In the genomic region with DNA sequence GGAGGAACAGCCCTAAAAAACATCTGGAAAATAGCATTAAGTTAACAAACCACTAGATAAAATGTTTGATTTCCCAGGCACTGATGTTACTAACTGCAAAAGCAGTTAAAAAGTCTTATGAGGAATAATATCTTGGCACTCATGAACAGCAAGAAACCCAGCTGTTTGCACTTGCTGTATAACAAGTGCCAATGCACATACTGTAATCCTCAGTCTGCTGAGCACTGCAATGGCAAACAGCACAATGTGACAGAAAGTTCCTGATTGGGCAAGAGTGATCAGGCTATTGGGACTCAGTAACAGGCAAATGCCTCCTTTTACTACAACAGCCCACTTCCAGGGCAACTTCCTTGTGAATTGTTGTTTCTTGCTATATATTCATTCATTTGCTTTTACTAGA, we compare ENCODE assay signal across 24 cellular contexts.
"Had no signal": no experiment of that assay in that cellular context is flagged by ENCODE, and none has a peak within 500 bp of the region (broad histone marks: within the 10 kb centered on the region; RNA-seq: fewer than 3 reads in every experiment).

No MANE protein-coding gene starts in this region.

- H3K9me3 ChIP-seq: breast epithelium, esophagus muscularis mucosa, mucosa of descending colon, stomach, thyroid gland, upper lobe of left lung had no signal

- H3K27ac ChIP-seq: breast epithelium, esophagus muscularis mucosa, stomach, thyroid gland, upper lobe of left lung had no signal

- H3K27ac Mint-ChIP-seq: activated B cell treated with CpG ODN at 0.5 μM for 24 hours; activated CD4-positive, alpha-beta T cell treated with anti-CD3 and anti-CD28 coated beads for 36 hours; activated CD8-positive, alpha-beta memory T cell treated with anti-CD3 and anti-CD28 coated beads, Interleukin-2, amount 10 ng/mL, durations not matched to agents 7 days and 5 days; activated CD8-positive, alpha-beta T cell treated with anti-CD3 and anti-CD28 coated beads, Interleukin-2, amount 10 ng/mL, durations not matched to agents 7 days and 5 days; activated naive CD4-positive, alpha-beta T cell treated with anti-CD3 and anti-CD28 coated beads, Interleukin-2, amount 50 U/mL, for 24 hours; activated T-helper 2 cell treated with anti-CD3 and anti-CD28 coated beads, Interferon-gamma antibody, Interleukin-2, Interleukin-4, amounts not matched to agents 10 μg/mL and 5 μg/mL and 100 μg/mL, durations not matched to agents 14 hours and 24 hours and 36 hours; stimulated activated naive B cell treated with anti-CD40 and anti-IgM and Interleukin-4, amounts not matched to agents 10 μg/mL and 1 μg/mL and 100 μg/mL, for 72 hours had no signal

- H3K4me1 Mint-ChIP-seq: activated B cell treated with CpG ODN at 0.5 μM for 24 hours; activated CD8-positive, alpha-beta memory T cell treated with anti-CD3 and anti-CD28 coated beads, Interleukin-2, amount 10 ng/mL, durations not matched to agents 7 days and 5 days; activated naive CD4-positive, alpha-beta T cell treated with anti-CD3 and anti-CD28 coated beads, Interleukin-2, amount 50 U/mL, for 24 hours; central memory CD8-positive, alpha-beta T cell; stimulated activated naive B cell treated with anti-CD40 and anti-IgM and Interleukin-4, amounts not matched to agents 10 μg/mL and 1 μg/mL and 100 μg/mL, for 72 hours had no signal

- H3K27me3 Mint-ChIP-seq: activated B cell treated with CpG ODN at 0.5 μM for 24 hours; activated CD4-positive, alpha-beta T cell treated with anti-CD3 and anti-CD28 coated beads for 36 hours; activated CD8-positive, alpha-beta memory T cell treated with anti-CD3 and anti-CD28 coated beads, Interleukin-2, amount 10 ng/mL, durations not matched to agents 7 days and 5 days; activated naive CD4-positive, alpha-beta T cell treated with anti-CD3 and anti-CD28 coated beads, Interleukin-2, amount 50 U/mL, for 24 hours; central memory CD8-positive, alpha-beta T cell; stimulated activated naive B cell treated with anti-CD40 and anti-IgM and Interleukin-4, amounts not matched to agents 10 μg/mL and 1 μg/mL and 100 μg/mL, for 72 hours had no signal

- H3K9me3 Mint-ChIP-seq: activated B cell treated with CpG ODN at 0.5 μM for 24 hours; activated naive CD4-positive, alpha-beta T cell treated with anti-CD3 and anti-CD28 coated beads, Interleukin-2, amount 50 U/mL, for 24 hours; activated T-helper 2 cell treated with anti-CD3 and anti-CD28 coated beads, Interferon-gamma antibody, Interleukin-2, Interleukin-4, amounts not matched to agents 10 μg/mL and 5 μg/mL and 100 μg/mL, durations not matched to agents 14 hours and 24 hours and 36 hours; central memory CD8-positive, alpha-beta T cell; nephron; stimulated activated naive B cell treated with anti-CD40 and anti-IgM and Interleukin-4, amounts not matched to agents 10 μg/mL and 1 μg/mL and 100 μg/mL, for 72 hours had no signal

- DNase-seq: activated B cell treated with CpG ODN at 0.5 μM for 24 hours; activated CD4-positive, alpha-beta T cell treated with anti-CD3 and anti-CD28 coated beads for 36 hours; activated CD8-positive, alpha-beta memory T cell treated with anti-CD3 and anti-CD28 coated beads, Interleukin-2, amount 10 ng/mL, durations not matched to agents 7 days and 5 days; activated CD8-positive, alpha-beta T cell treated with anti-CD3 and anti-CD28 coated beads, Interleukin-2, amount 10 ng/mL, durations not matched to agents 7 days and 5 days; activated T-cell treated with anti-CD3 and anti-CD28 coated beads, Interleukin-2, amount 50 U/mL, for 48 hours; dermis blood vessel endothelial cell; effector CD4-positive, alpha-beta T cell; foreskin melanocyte; left colon; mucosa of descending colon; stimulated activated CD4-positive, alpha-beta T cell treated with anti-CD3 and anti-CD28 coated beads, Interleukin-15, amount 100 ng/mL, for 24 hours; stimulated activated CD4-positive, alpha-beta T cell treated with anti-CD3 and anti-CD28 coated beads, Interleukin-2, amount 100 ng/mL, for 24 hours; stimulated activated naive B cell treated with anti-CD40 and anti-IgM and Interleukin-4, amounts not matched to agents 10 μg/mL and 1 μg/mL and 100 μg/mL, for 72 hours; stomach; thyroid gland; upper lobe of left lung had no signal

- H3K36me3 ChIP-seq: breast epithelium, esophagus muscularis mucosa, stomach, thyroid gland, upper lobe of left lung had no signal

- ATAC-seq: activated CD8-positive, alpha-beta memory T cell treated with anti-CD3 and anti-CD28 coated beads, Interleukin-2, amount 10 ng/mL, durations not matched to agents 7 days and 5 days; activated CD8-positive, alpha-beta T cell treated with anti-CD3 and anti-CD28 coated beads, Interleukin-2, amount 10 ng/mL, durations not matched to agents 7 days and 5 days; left colon; mucosa of descending colon; stimulated activated naive B cell treated with anti-CD40 and anti-IgM and Interleukin-4, amounts not matched to agents 10 μg/mL and 1 μg/mL and 100 μg/mL, for 72 hours had no signal

- H3K4me3 ChIP-seq: breast epithelium, esophagus muscularis mucosa, lung, mucosa of descending colon, stomach, thyroid gland, upper lobe of left lung had no signal

- H3K4me3 Mint-ChIP-seq: activated B cell treated with CpG ODN at 0.5 μM for 24 hours; activated CD4-positive, alpha-beta T cell treated with anti-CD3 and anti-CD28 coated beads for 36 hours; activated CD8-positive, alpha-beta memory T cell treated with anti-CD3 and anti-CD28 coated beads, Interleukin-2, amount 10 ng/mL, durations not matched to agents 7 days and 5 days; activated CD8-positive, alpha-beta T cell treated with anti-CD3 and anti-CD28 coated beads, Interleukin-2, amount 10 ng/mL, durations not matched to agents 7 days and 5 days; activated naive CD4-positive, alpha-beta T cell treated with anti-CD3 and anti-CD28 coated beads, Interleukin-2, amount 50 U/mL, for 24 hours; central memory CD8-positive, alpha-beta T cell; nephron; stimulated activated naive B cell treated with anti-CD40 and anti-IgM and Interleukin-4, amounts not matched to agents 10 μg/mL and 1 μg/mL and 100 μg/mL, for 72 hours had no signal

- H3K36me3 Mint-ChIP-seq: activated CD8-positive, alpha-beta memory T cell treated with anti-CD3 and anti-CD28 coated beads, Interleukin-2, amount 10 ng/mL, durations not matched to agents 7 days and 5 days; activated naive CD4-positive, alpha-beta T cell treated with anti-CD3 and anti-CD28 coated beads, Interleukin-2, amount 50 U/mL, for 24 hours; stimulated activated naive B cell treated with anti-CD40 and anti-IgM and Interleukin-4, amounts not matched to agents 10 μg/mL and 1 μg/mL and 100 μg/mL, for 72 hours had no signal

- H3K27me3 ChIP-seq: breast epithelium, esophagus muscularis mucosa, stomach, thyroid gland, upper lobe of left lung had no signal

- FAIRE-seq: keratinocyte had no signal

- H3K4me1 ChIP-seq: breast epithelium, esophagus muscularis mucosa, stomach, upper lobe of left lung had no signal
